In the genomic region with DNA sequence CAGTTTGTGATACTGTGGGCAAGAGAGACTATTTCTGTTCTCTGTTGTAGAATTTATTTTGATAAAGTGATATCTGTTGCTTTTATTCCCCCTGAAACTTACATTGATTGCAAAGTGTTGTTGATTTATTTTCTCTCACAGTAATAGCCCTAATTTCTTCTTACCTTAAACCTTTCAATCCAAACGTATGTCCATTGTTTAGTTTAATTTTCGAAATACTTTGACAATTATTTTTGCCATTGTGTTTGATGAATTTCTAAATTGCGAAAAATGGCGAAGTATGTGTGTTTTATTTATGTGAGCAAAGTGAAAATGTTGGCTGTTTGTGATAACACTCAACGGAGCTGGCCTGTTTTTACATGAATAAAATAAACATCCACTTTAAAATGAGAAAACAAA, we compare ENCODE assay signal across 7 cellular contexts. TPM values are rescaled to one million over a fixed set of nuclear protein-coding genes. Genes with fewer than 3 reads are reported as not detected.
DNase-seq lines count a peak whose midpoint lies in the region; ATAC-seq and TF ChIP-seq lines count a peak whose summit lies in the region.
"Had no signal": no experiment of that assay in that cellular context is flagged by ENCODE, and none has a peak within 500 bp of the region (broad histone marks: within the 10 kb centered on the region; RNA-seq: fewer than 3 reads in every experiment).

No MANE protein-coding gene starts in this region.

- no peaks in the 10 kb centered on the region for H3K27me3 ChIP-seq in right lobe of liver

- H3K36me3 ChIP-seq in SK-N-MC (ENCODE audit: insufficient read depth, low read length) (no peaks in the 10 kb centered on the region), right lobe of liver (no peaks in the 10 kb centered on the region)

- H3K9ac ChIP-seq in SK-N-MC (ENCODE audit: insufficient read length): peak overlapping the region; percentile 85

- DNase-seq in AG09309 (ENCODE audit: low read depth): no peak
- no peak for DNase-seq in SK-N-MC (ENCODE audit: low read depth, low spot score)
- DNase-seq in right lobe of liver: no peak
- no peak for DNase-seq in NCI-H748 (lab: John Stamatoyannopoulos, UW; ENCODE audit: unreplicated experiment)
- no peak for DNase-seq in stimulated activated naive CD4-positive, alpha-beta T cell (lab: John Stamatoyannopoulos, UW)

- 5% methylated on average over 5 of the region's 5 CpGs for WGBS in right lobe of liver (ENCODE audit: insufficient coverage, low coverage, low lambda C conversion rate, missing lambda C conversion rate)

- TF ChIP-seq CTCF in AG09309 (IDR thresholded peaks at IDR 0.05; ENCODE audit: control insufficient read depth, insufficient read depth, low read depth, low read length, missing control alignments) (no peak), right lobe of liver (IDR thresholded peaks at IDR 0.05) (no peak)

- intact Hi-C loops in right lobe of liver (cut with DNase I): no loop called here

- ATAC-seq in right lobe of liver: no peak
- ATAC-seq in GM19395 (IDR thresholded peaks at IDR 0.05; ENCODE audit: unreplicated experiment): no peak

- H3K9me3 ChIP-seq in SK-N-MC (ENCODE audit: low read depth, low read length) (no peaks in the 10 kb centered on the region), right lobe of liver (no peaks in the 10 kb centered on the region)

- H3K4me3 ChIP-seq in AG09309 (ENCODE audit: control insufficient read depth, low read depth, low read length): peak overlapping the region; percentile 90
- H3K4me3 ChIP-seq in SK-N-MC: peak overlapping the region; percentile 89
- H3K4me3 ChIP-seq in right lobe of liver: peak overlapping the region; percentile 85 to 91 (median 87)

- H3K4me1 ChIP-seq in right lobe of liver: peaks cover 0 to 7% (median 0%) of the 10 kb centered on the region in 4 donors

- TF ChIP-seq POLR2A in right lobe of liver (IDR thresholded peaks at IDR 0.05): no peak

- H3K27ac ChIP-seq in SK-N-MC: peak overlapping the region; percentile 61; the same call in 1 of the 2 replicates
- peak overlapping the region; percentile 73 to 86 (median 85) for H3K27ac ChIP-seq in right lobe of liver

RNA-seq across cellular contexts. Expression of a gene that starts 0.4 kb away (rescaled TPM):
- 1 to 10 TPM; 2.7 to 8.1 (median 5.3) TPM for total RNA-seq in right lobe of liver

RNA-seq across cellular contexts. Expression of a gene that starts 7.5 kb away (rescaled TPM):
- total RNA-seq in right lobe of liver: 1 to 10 TPM in 1 of 6 experiments, under 1 TPM in 5; 0.15 to 1.0 (median 0.36) TPM
- total RNA-seq: Calu3 had no signal

RNA-seq across cellular contexts. Expression of a gene that starts 14.5 kb away (rescaled TPM):
- 1 to 10 TPM; 1.1 to 2.6 (median 2.3) TPM for total RNA-seq in right lobe of liver

RNA-seq across cellular contexts. Expression of a gene that starts 14.8 kb away (rescaled TPM):
- 1 to 10 TPM; 1.1 to 2.0 (median 1.3) TPM for total RNA-seq in right lobe of liver

RNA-seq across cellular contexts. Expression of a gene that starts 41.5 kb away (rescaled TPM):
- 1 to 10 TPM; 2.0 to 3.9 (median 3.3) TPM for total RNA-seq in right lobe of liver
